ENCODE assay signal across 19 cellular contexts in the genomic region with DNA sequence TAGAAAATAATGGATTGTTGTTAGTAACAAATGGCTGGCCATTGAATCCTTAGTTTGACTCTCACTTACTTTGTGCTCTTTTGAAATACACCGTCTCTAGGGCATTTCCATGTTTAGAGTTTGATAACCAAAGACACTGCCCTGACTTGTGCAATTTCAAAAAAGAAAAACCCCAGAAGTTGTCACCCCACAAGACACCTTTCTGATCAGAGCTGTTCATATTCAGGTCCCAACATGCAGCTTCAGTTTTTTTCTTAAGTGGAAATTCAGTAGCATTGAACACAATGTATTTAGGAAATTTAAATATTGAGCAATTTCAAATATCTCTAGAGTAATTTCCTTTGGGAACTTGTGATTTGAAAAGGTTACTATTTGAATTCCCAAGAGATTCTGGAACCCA. TPM values are rescaled to one million over a fixed set of nuclear protein-coding genes. Genes with fewer than 3 reads are reported as not detected.
DNase-seq lines count a peak whose midpoint lies in the region; ATAC-seq, FAIRE-seq and TF ChIP-seq lines count a peak whose summit lies in the region.
"Had no signal": no experiment of that assay in that cellular context is flagged by ENCODE, and none has a peak within 500 bp of the region (broad histone marks: within the 10 kb centered on the region; RNA-seq: fewer than 3 reads in every experiment).

No MANE protein-coding gene starts in this region.

- CTCF ChIA-PET in MCF 10A (lab: Yijun Ruan, JAX), result interaction anchor here (0.8 to 3.5 kb wide), 3 partner anchors 9 to 65 kb away, joined by 3 to 14 read pairs (median 10); partner anchors contain the start of gene CRYBG1

- DNase-seq in MCF 10A (ENCODE audit: unreplicated experiment) (peak; percentile 23), epithelial cell of esophagus (ENCODE audit: low read depth) (peak; percentile 78), keratinocyte (ENCODE audit: low read depth, low spot score) (no peak), chondrocyte (ENCODE audit: low spot score) (no peak), NCI-H2107 treated with DMSO at 0.1 percent for 48 hours (lab: John Stamatoyannopoulos, UW; ENCODE audit: unreplicated experiment) (no peak)
- DNase-seq: BE2C; CD4-positive, alpha-beta memory T cell; DMS153; DND-41; GDM1; HCEC 1CT; HFFc6 had no signal

- dilution Hi-C loops in keratinocyte (cut with MboI; ENCODE audit: extremely low pct_ligation_motif_present, low sequenced_read_pairs), result no loop called here

- FAIRE-seq in keratinocyte (lab: Jason Lieb, UNC), result peak; percentile 51
- FAIRE-seq: A204.1, D721Med, GM12892, H1 had no signal

- H3K36me3 Mint-ChIP-seq in MCF 10A (ENCODE audit: insufficient read depth, unreplicated experiment) (no peaks in the 10 kb centered on the region), chondrocyte (ENCODE audit: low read depth) (no peaks in the 10 kb centered on the region)
- H3K36me3 Mint-ChIP-seq: CD4-positive, alpha-beta memory T cell had no signal

- H2AFZ ChIP-seq in Loucy (ENCODE audit: low read length) (peak overlapping the region; percentile 15; the same call in 1 of the 2 replicates), keratinocyte (ENCODE audit: control insufficient read depth, low read length) (no peak overlapping the region)

- H3K4me3 ChIP-seq in Loucy (ENCODE audit: low read length, poor library complexity, severe bottlenecking) (no peak overlapping the region), epithelial cell of esophagus (ENCODE audit: low read length) (no peak overlapping the region), keratinocyte (ENCODE audit: control insufficient read depth in 2 of 3, extremely low read depth in 1 of 3, insufficient read depth in 2 of 3, low read depth in 1 of 3, low read length in 3 of 3) (peak overlapping the region in 1 of 3 experiments; percentile 8)

- no peaks in the 10 kb centered on the region for H4K20me1 ChIP-seq in Loucy (ENCODE audit: insufficient read depth, low read length, poor library complexity, severe bottlenecking)
- no peaks in the 10 kb centered on the region for H4K20me1 ChIP-seq in keratinocyte (ENCODE audit: control insufficient read depth, extremely low read depth, insufficient read depth, low read length)

- peak overlapping the region; percentile 63 for H3K27ac Mint-ChIP-seq in MCF 10A (ENCODE audit: low read depth, unreplicated experiment)
- H3K27ac Mint-ChIP-seq in chondrocyte (ENCODE audit: unreplicated experiment), result no peak overlapping the region
- H3K27ac Mint-ChIP-seq: CD4-positive, alpha-beta memory T cell; HFFc6 had no signal

- peak overlapping the region; percentile 92 for H3K27ac ChIP-seq in keratinocyte (ENCODE audit: control insufficient read depth, insufficient read depth, low read length)
- H3K27ac ChIP-seq: HL-60 had no signal

- H3K4me3 Mint-ChIP-seq in MCF 10A (ENCODE audit: unreplicated experiment), result no peak overlapping the region
- no peak overlapping the region for H3K4me3 Mint-ChIP-seq in chondrocyte (ENCODE audit: unreplicated experiment)
- H3K4me3 Mint-ChIP-seq: CD4-positive, alpha-beta memory T cell; HFFc6 had no signal

- BruUV-seq in MCF 10A (replicated peaks; lab: Mats Ljungman, UMichigan), result no TSS peak

- no peaks in the 10 kb centered on the region for H3F3A ChIP-seq in Loucy (ENCODE audit: low read depth)

- H3K9me3 Mint-ChIP-seq in MCF 10A (ENCODE audit: unreplicated experiment) (no peaks in the 10 kb centered on the region), chondrocyte (ENCODE audit: low read depth) (no peaks in the 10 kb centered on the region)
- H3K9me3 Mint-ChIP-seq: CD4-positive, alpha-beta memory T cell; HFFc6 had no signal

- H3K27me3 ChIP-seq in Loucy (ENCODE audit: insufficient read depth, low read length, poor library complexity, severe bottlenecking), result no peaks in the 10 kb centered on the region
- H3K27me3 ChIP-seq in keratinocyte (ENCODE audit: control insufficient read depth, extremely low read depth, insufficient read depth, low read length), result no peaks in the 10 kb centered on the region

- intact Hi-C loops in MCF 10A (cut with micrococcal nuclease), result no loop called here

- no peak overlapping the region for H3K9ac ChIP-seq in Loucy (ENCODE audit: low read depth, low read length, poor library complexity, severe bottlenecking)
- H3K9ac ChIP-seq in keratinocyte (ENCODE audit: control insufficient read depth, extremely low read depth, insufficient read depth, low read length), result peak overlapping the region; percentile 53

- no peak for ATAC-seq in GM19035 (IDR thresholded peaks at IDR 0.05; ENCODE audit: unreplicated experiment)

- no peaks in the 10 kb centered on the region for H3K9me3 ChIP-seq in Loucy (ENCODE audit: insufficient read depth, low read depth, low read length)
- no peaks in the 10 kb centered on the region for H3K9me3 ChIP-seq in keratinocyte (ENCODE audit: control insufficient read depth, low read depth, low read length)
- H3K9me3 ChIP-seq: BE2C had no signal

- no peak for TF ChIP-seq CTCF in Loucy (conservative IDR thresholded peaks at IDR 0.05; ENCODE audit: low read length)
- no peak for TF ChIP-seq CTCF in MCF 10A (IDR thresholded peaks at IDR 0.05; ENCODE audit: unreplicated experiment)
- TF ChIP-seq CTCF in epithelial cell of esophagus (IDR thresholded peaks at IDR 0.05; ENCODE audit: insufficient read depth, low read depth, low read length, missing control alignments), result no peak
- no peak for TF ChIP-seq CTCF in keratinocyte (optimal IDR thresholded peaks at IDR 0.05 in 1 of 3, IDR thresholded peaks at IDR 0.05 in 1 of 3, conservative IDR thresholded peaks at IDR 0.05 in 1 of 3; ENCODE audit: extremely low read depth in 1 of 3, insufficient read depth in 2 of 3, low read length in 3 of 3)
- TF ChIP-seq CTCF in chondrocyte (IDR thresholded peaks at IDR 0.05), result no peak

- H3K79me2 ChIP-seq in Loucy (ENCODE audit: insufficient read depth, low read length) (no peaks in the 10 kb centered on the region), keratinocyte (ENCODE audit: control insufficient read depth, insufficient read depth, low read length) (peaks cover 10% of the 10 kb centered on the region)

- POLR2A ChIA-PET in MCF 10A (lab: Yijun Ruan, JAX), result interaction anchor here (0.8 to 1.0 kb wide), 3 partner anchors 10 to 54 kb away, joined by 3 to 4 read pairs (median 3); partner anchors contain the start of genes ATG5 and CRYBG1

- H3K9me1 ChIP-seq in keratinocyte (ENCODE audit: control insufficient read depth, extremely low read depth, insufficient read depth, low read length), result no peaks in the 10 kb centered on the region

- H3K36me3 ChIP-seq in Loucy (ENCODE audit: insufficient read depth, low read length), result no peaks in the 10 kb centered on the region
- H3K36me3 ChIP-seq in keratinocyte (ENCODE audit: control insufficient read depth in 2 of 2, extremely low read depth in 1 of 2, insufficient read depth in 2 of 2, low read length in 2 of 2), result no peaks in the 10 kb centered on the region
- H3K36me3 ChIP-seq: BE2C had no signal

- H3K4me1 Mint-ChIP-seq in MCF 10A (ENCODE audit: insufficient read depth, unreplicated experiment), result peaks cover 35% of the 10 kb centered on the region
- peaks cover 16% of the 10 kb centered on the region for H3K4me1 Mint-ChIP-seq in chondrocyte (ENCODE audit: low read depth)

- H3K4me1 ChIP-seq in Loucy (ENCODE audit: insufficient read depth, low read length, poor library complexity, severe bottlenecking) (peaks cover 13% of the 10 kb centered on the region), keratinocyte (ENCODE audit: control insufficient read depth, extremely low read depth, insufficient read depth, low read length) (peaks cover 71% of the 10 kb centered on the region)
- H3K4me1 ChIP-seq: BE2C had no signal

- no peaks in the 10 kb centered on the region for H3K9me2 ChIP-seq in Loucy (replicated peaks; ENCODE audit: low read depth, low read length)

- H3K27me3 Mint-ChIP-seq in MCF 10A (ENCODE audit: insufficient read depth, unreplicated experiment) (no peaks in the 10 kb centered on the region), chondrocyte (ENCODE audit: low read depth) (peaks cover 29% of the 10 kb centered on the region)

- H3K4me2 ChIP-seq in Loucy (ENCODE audit: low read depth, low read length, poor library complexity, severe bottlenecking) (no peak overlapping the region), keratinocyte (ENCODE audit: control insufficient read depth, extremely low read depth, insufficient read depth, low read depth, low read length) (peak overlapping the region; percentile 64)

RNA-seq across cellular contexts. Expression of gene CRYBG1, which starts 19.4 kb away (rescaled TPM):
- 36.5 and 45.3 TPM in 2 replicates for total RNA-seq in MCF 10A (2022)
- polyA plus RNA-seq in keratinocyte, result 33.8 to 54.7 TPM (median 36.9 TPM) in 3 replicates
- 60.7 TPM for polyA plus RNA-seq in keratinocyte (2011; ENCODE audit: low read depth)
- 20.3 and 32.0 TPM in 2 replicates for polyA plus RNA-seq in keratinocyte (2011; cell fraction: cytosol; rRNA removed)
- 51.0 and 57.2 TPM in 2 replicates for polyA plus RNA-seq in keratinocyte (2011; cell fraction: nucleus; rRNA removed)
- 32.0 and 53.1 TPM in 2 replicates for polyA plus RNA-seq in keratinocyte (2012; ENCODE audit: low replicate concordance)
- polyA minus RNA-seq in keratinocyte, result 26.5 to 85.7 TPM (median 52.9 TPM) in 3 replicates
- 36.6 TPM for polyA minus RNA-seq in keratinocyte (2011; cell fraction: cytosol; rRNA and poly(A)+ RNA removed)
- polyA minus RNA-seq in keratinocyte (2011; cell fraction: nucleus; rRNA and poly(A)+ RNA removed), result 61.8 and 116 TPM in 2 replicates
- total RNA-seq in chondrocyte, result 3.9 to 16.2 TPM (median 4.5 TPM) in 3 replicates

RNA-seq across cellular contexts. Expression of gene ATG5, which starts 54.4 kb away (rescaled TPM):
- 26.4 and 33.3 TPM in 2 replicates for total RNA-seq in MCF 10A (2022)
- 29.1 to 60.0 TPM (median 32.8 TPM) in 3 replicates for polyA plus RNA-seq in keratinocyte
- 151 TPM for polyA plus RNA-seq in keratinocyte (2011; ENCODE audit: low read depth)
- polyA plus RNA-seq in keratinocyte (2011; cell fraction: cytosol; rRNA removed), result 23.9 and 47.2 TPM in 2 replicates
- 18.6 and 25.7 TPM in 2 replicates for polyA plus RNA-seq in keratinocyte (2011; cell fraction: nucleus; rRNA removed)
- polyA plus RNA-seq in keratinocyte (2012; ENCODE audit: low replicate concordance), result 27.0 and 31.8 TPM in 2 replicates
- 5.3 to 41.9 TPM (median 20.7 TPM) in 3 replicates for polyA minus RNA-seq in keratinocyte
- 18.2 TPM for polyA minus RNA-seq in keratinocyte (2011; cell fraction: cytosol; rRNA and poly(A)+ RNA removed)
- polyA minus RNA-seq in keratinocyte (2011; cell fraction: nucleus; rRNA and poly(A)+ RNA removed), result 18.5 and 41.2 TPM in 2 replicates
- total RNA-seq in chondrocyte, result 21.4 to 24.7 TPM (median 23.7 TPM) in 3 replicates

Comparison
In these comparisons a context has a peak if more than half of its experiments do, and no peak if none do; other contexts are left out.
1. DNase-seq: peak in MCF 10A (single experiment) and epithelial cell of esophagus (single experiment); none in keratinocyte (single experiment), chondrocyte (single experiment) and NCI-H2107 treated with DMSO at 0.1 percent for 48 hours (single experiment).